In the genomic region with DNA sequence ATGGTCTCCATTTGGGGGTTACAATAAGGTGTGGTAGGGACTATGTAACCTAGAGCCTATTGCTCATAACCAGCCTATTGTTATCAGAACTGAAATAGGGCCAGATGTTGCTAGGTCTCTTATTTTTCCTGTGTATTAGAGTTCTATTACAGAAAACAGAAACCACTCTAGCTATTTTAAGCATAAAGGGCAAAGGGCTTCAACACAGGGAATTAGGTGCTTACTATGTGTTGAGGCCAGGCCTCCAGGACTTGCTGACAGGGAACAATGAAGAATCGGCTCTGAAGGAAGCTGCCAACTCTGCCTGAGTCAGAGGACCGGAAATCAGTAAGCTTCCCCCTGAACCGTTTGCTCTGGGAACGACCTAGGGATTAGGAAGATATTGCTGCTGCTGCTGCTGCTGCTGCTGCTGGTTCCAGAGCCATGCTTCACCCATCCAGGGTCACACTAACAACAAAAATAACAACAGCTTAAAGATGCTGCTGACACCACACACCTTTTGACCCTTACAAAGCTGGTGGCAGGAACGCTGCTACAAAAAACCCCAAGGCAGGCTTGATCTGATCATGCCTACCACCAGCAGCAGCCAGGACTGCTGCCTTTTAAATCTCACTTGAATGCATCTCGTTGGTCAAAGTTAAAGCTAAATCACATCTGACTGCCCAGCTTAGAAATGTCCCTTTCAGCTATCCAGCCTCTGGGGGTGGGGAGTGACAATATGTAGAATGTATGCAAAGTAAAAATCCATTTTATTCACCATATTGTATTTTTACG, we compare ENCODE assay signal across 11 cellular contexts.
DNase-seq lines count a peak whose midpoint lies in the region; ATAC-seq and TF ChIP-seq lines count a peak whose summit lies in the region.
"Had no signal": no experiment of that assay in that cellular context is flagged by ENCODE, and none has a peak within 500 bp of the region (broad histone marks: within the 10 kb centered on the region; RNA-seq: fewer than 3 reads in every experiment).

No MANE protein-coding gene starts in this region.

- no peak overlapping the region for H3K4me3 Mint-ChIP-seq in osteocyte (ENCODE audit: unreplicated experiment)
- no peak overlapping the region for H3K4me3 Mint-ChIP-seq in activated T-helper 17 cell treated with anti-CD3 and anti-CD28 coated beads, Interleukin-2, amount 50 U/mL, for 72 hours
- no peak overlapping the region for H3K4me3 Mint-ChIP-seq in activated CD4-positive, alpha-beta memory T cell treated with anti-CD3 and anti-CD28 coated beads, Interleukin-2, amount 10 ng/mL, durations not matched to agents 7 days and 5 days

- H3K9me3 ChIP-seq in gastroesophageal sphincter = peaks cover 0 to 11% (median 0%) of the 10 kb centered on the region in 3 donors

- no peak for TF ChIP-seq POLR2A in gastroesophageal sphincter (IDR thresholded peaks at IDR 0.05)

- peaks cover 0 to 9% (median 0%) of the 10 kb centered on the region in 3 donors for H3K4me1 ChIP-seq in gastroesophageal sphincter

- TF ChIP-seq CTCF in gastroesophageal sphincter (IDR thresholded peaks at IDR 0.05) (no peak), osteocyte (IDR thresholded peaks at IDR 0.05) (no peak)

- POLR2A ChIA-PET in activated CD4-positive, alpha-beta memory T cell treated with anti-CD3 and anti-CD28 coated beads, Interleukin-2, amount 10 ng/mL, durations not matched to agents 7 days and 5 days (lab: Charles Lee) = no interaction called here

- no peaks in the 10 kb centered on the region for H3K36me3 ChIP-seq in gastroesophageal sphincter

- 22 to 34% methylated on average over 6 to 7 of the region's 7 CpGs for WGBS in gastroesophageal sphincter (ENCODE audit: low coverage in 1 of 2), 2 donors

- TF ChIP-seq EP300 in gastroesophageal sphincter (IDR thresholded peaks at IDR 0.05) = no peak

- H3K36me3 Mint-ChIP-seq in osteocyte (ENCODE audit: unreplicated experiment) = no peaks in the 10 kb centered on the region
- H3K36me3 Mint-ChIP-seq in activated T-helper 17 cell treated with anti-CD3 and anti-CD28 coated beads, Interleukin-2, amount 50 U/mL, for 72 hours (ENCODE audit: low read depth) = no peaks in the 10 kb centered on the region
- H3K36me3 Mint-ChIP-seq in activated CD4-positive, alpha-beta memory T cell treated with anti-CD3 and anti-CD28 coated beads, Interleukin-2, amount 10 ng/mL, durations not matched to agents 7 days and 5 days (ENCODE audit: low read depth) = no peaks in the 10 kb centered on the region

- no peaks in the 10 kb centered on the region for H3K27me3 Mint-ChIP-seq in osteocyte (ENCODE audit: unreplicated experiment)
- H3K27me3 Mint-ChIP-seq in activated T-helper 17 cell treated with anti-CD3 and anti-CD28 coated beads, Interleukin-2, amount 50 U/mL, for 72 hours = peaks cover 5% of the 10 kb centered on the region
- no peaks in the 10 kb centered on the region for H3K27me3 Mint-ChIP-seq in activated CD4-positive, alpha-beta memory T cell treated with anti-CD3 and anti-CD28 coated beads, Interleukin-2, amount 10 ng/mL, durations not matched to agents 7 days and 5 days

- no peaks in the 10 kb centered on the region for H3K27me3 ChIP-seq in gastroesophageal sphincter

- peak overlapping the region; percentile 59 for H3K27ac Mint-ChIP-seq in osteocyte (ENCODE audit: unreplicated experiment)
- H3K27ac Mint-ChIP-seq in activated T-helper 17 cell treated with anti-CD3 and anti-CD28 coated beads, Interleukin-2, amount 50 U/mL, for 72 hours = no peak overlapping the region
- no peak overlapping the region for H3K27ac Mint-ChIP-seq in activated CD4-positive, alpha-beta memory T cell treated with anti-CD3 and anti-CD28 coated beads, Interleukin-2, amount 10 ng/mL, durations not matched to agents 7 days and 5 days

- H3K4me3 ChIP-seq in gastroesophageal sphincter = no peak overlapping the region

- ATAC-seq in SK-N-SH treated with all-trans-retinoic acid at 6 μM for 48 hours (peak; percentile 99), gastroesophageal sphincter (peak; percentile 87)
- no peak for ATAC-seq in activated T-helper 17 cell treated with anti-CD3 and anti-CD28 coated beads, Interleukin-2, amount 50 U/mL, for 72 hours (replicated peaks)

- DNase-seq in ELR (ENCODE audit: low read depth) = peak; percentile 92
- no peak for DNase-seq in osteocyte (ENCODE audit: extremely low spot score, unreplicated experiment)
- no peak for DNase-seq in GM19238 (ENCODE audit: insufficient read length, low spot score)
- no peak for DNase-seq in activated CD4-positive, alpha-beta memory T cell treated with anti-CD3 and anti-CD28 coated beads, Interleukin-2, amount 10 ng/mL, durations not matched to agents 7 days and 5 days
- DNase-seq in caudate nucleus (lab: John Stamatoyannopoulos, UW) = no peak
- DNase-seq: activated CD8-positive, alpha-beta memory T cell treated with anti-CD3 and anti-CD28 coated beads, Interleukin-2, amount 50 U/mL, for 48 hours; GDM1; OCI-M1 had no signal

- H3K27ac ChIP-seq in gastroesophageal sphincter (peak overlapping the region in 3 of 4 donors; percentile 15 to 66 (median 51)), caudate nucleus (ENCODE audit: low read depth, low read length) (no peak overlapping the region)

- H3K9me3 Mint-ChIP-seq in osteocyte (ENCODE audit: unreplicated experiment) = peaks cover 7% of the 10 kb centered on the region
- H3K9me3 Mint-ChIP-seq in activated T-helper 17 cell treated with anti-CD3 and anti-CD28 coated beads, Interleukin-2, amount 50 U/mL, for 72 hours = peaks cover 8% of the 10 kb centered on the region
- H3K9me3 Mint-ChIP-seq in activated CD4-positive, alpha-beta memory T cell treated with anti-CD3 and anti-CD28 coated beads, Interleukin-2, amount 10 ng/mL, durations not matched to agents 7 days and 5 days = no peaks in the 10 kb centered on the region

- CTCF ChIA-PET in activated CD4-positive, alpha-beta memory T cell treated with anti-CD3 and anti-CD28 coated beads, Interleukin-2, amount 10 ng/mL, durations not matched to agents 7 days and 5 days (lab: Charles Lee) = no interaction called here

- peaks cover 7% of the 10 kb centered on the region for H3K4me1 Mint-ChIP-seq in osteocyte (ENCODE audit: unreplicated experiment)
- H3K4me1 Mint-ChIP-seq in activated T-helper 17 cell treated with anti-CD3 and anti-CD28 coated beads, Interleukin-2, amount 50 U/mL, for 72 hours = no peaks in the 10 kb centered on the region
- no peaks in the 10 kb centered on the region for H3K4me1 Mint-ChIP-seq in activated CD4-positive, alpha-beta memory T cell treated with anti-CD3 and anti-CD28 coated beads, Interleukin-2, amount 10 ng/mL, durations not matched to agents 7 days and 5 days

TF ChIP-seq in SK-N-SH treated with all-trans-retinoic acid at 6 μM for 48 hours, 23 proteins besides CTCF, POLR2A, EP300 and RAD21:
- TF ChIP-seq SNAI2 (CRISPR knock-in tag; IDR thresholded peaks at IDR 0.05) (no peak), TOX (CRISPR knock-in tag; IDR thresholded peaks at IDR 0.05; ENCODE audit: borderline replicate concordance) (no peak), TSHZ2 (CRISPR knock-in tag; IDR thresholded peaks at IDR 0.05) (no peak), ZC3H10 (CRISPR knock-in tag; IDR thresholded peaks at IDR 0.05) (no peak), ZNF565 (CRISPR knock-in tag; conservative IDR thresholded peaks at IDR 0.05; ENCODE audit: low read depth) (no peak)
